Comparison of ENCODE assay signal across 8 cellular contexts in genomic region chr1:15950763-15951295, GRCh38. TPM values are rescaled to one million over a fixed set of nuclear protein-coding genes. Genes with fewer than 3 reads are reported as not detected.
DNase-seq lines count a peak whose midpoint lies in the region; ATAC-seq and TF ChIP-seq lines count a peak whose summit lies in the region.

No MANE protein-coding gene starts in this region.

- H3K9me3 ChIP-seq in sigmoid colon (no peaks in the 10 kb centered on the region), aorta (ENCODE audit: control insufficient read depth, low read length) (no peaks in the 10 kb centered on the region)

- H3K36me3 ChIP-seq in sigmoid colon = peaks cover 0 to 23% (median 2%) of the 10 kb centered on the region in 4 donors
- H3K36me3 ChIP-seq in aorta (ENCODE audit: control insufficient read depth in 1 of 2, insufficient read depth in 2 of 2, low read length in 1 of 2) = no peaks in the 10 kb centered on the region

- no peak for TF ChIP-seq POLR2A in sigmoid colon (IDR thresholded peaks at IDR 0.05)

- H3K4me3 ChIP-seq in dorsolateral prefrontal cortex = peak overlapping the region in 1 of 59 donors; percentile 34
- H3K4me3 ChIP-seq in sigmoid colon = no peak overlapping the region
- H3K4me3 ChIP-seq in aorta (ENCODE audit: low read length in 2 of 2) = no peak overlapping the region

- CTCF ChIA-PET in GM10248 (lab: Yijun Ruan, JAX) = interaction anchor here (0.9 to 3.0 kb wide), 5 partner anchors 8 to 159 kb away, joined by 3 to 9 read pairs (median 5); partner anchors contain the start of gene ZBTB17

- no peaks in the 10 kb centered on the region for H3K27me3 ChIP-seq in dorsolateral prefrontal cortex
- H3K27me3 ChIP-seq in sigmoid colon = no peaks in the 10 kb centered on the region
- H3K27me3 ChIP-seq in aorta (ENCODE audit: control insufficient read depth in 1 of 2, insufficient read depth in 2 of 2, low read length in 1 of 2) = no peaks in the 10 kb centered on the region

- no peak for TF ChIP-seq CTCF in GM10248 (IDR thresholded peaks at IDR 0.05; ENCODE audit: control extremely low read depth, extremely low read depth, low read depth, missing control alignments)
- no peak for TF ChIP-seq CTCF in dorsolateral prefrontal cortex (IDR thresholded peaks at IDR 0.05 in 54 of 56, conservative IDR thresholded peaks at IDR 0.05 in 2 of 56; ENCODE audit: low read depth in 1 of 56, partially characterized antibody in 56 of 56)
- TF ChIP-seq CTCF in sigmoid colon (IDR thresholded peaks at IDR 0.05) = no peak

- intact Hi-C loops in dorsolateral prefrontal cortex (cut with DNase I) = loop anchor here in 1 of 2 donors (1.0 kb wide), 1 partner anchor 14 kb away; no protein-coding TSS in a partner anchor
- intact Hi-C loops in sigmoid colon (cut with DNase I) = no loop called here
- intact Hi-C loops in aorta (cut with DNase I) = loop anchor here in 1 of 2 donors (5.0 kb wide), 1 partner anchor 149 kb away; no protein-coding TSS in a partner anchor

- 57 to 69% methylated on average over 10 of the region's 10 CpGs for WGBS in sigmoid colon, 2 donors
- 23 to 24% methylated on average over 10 of the region's 10 CpGs for WGBS in aorta, 2 donors

- H3K27ac ChIP-seq in dorsolateral prefrontal cortex = peak overlapping the region; percentile 43 to 96 (median 90)
- peak overlapping the region; percentile 78 to 96 (median 89) for H3K27ac ChIP-seq in sigmoid colon
- peak overlapping the region; percentile 96 to 99 for H3K27ac ChIP-seq in aorta (ENCODE audit: low read depth in 1 of 2, low read length in 2 of 2)

- peak; percentile 21 for DNase-seq in GM10248 (ENCODE audit: extremely low spot score)
- DNase-seq in activated CD4-positive, alpha-beta T cell treated with anti-CD3 and anti-CD28 coated beads, Interleukin-2, amount 50 U/mL, for 1 hour = peak; percentile 73
- peak in 1 of 10 donors; percentile 41 for DNase-seq in dorsolateral prefrontal cortex
- peak; percentile 81 for DNase-seq in sigmoid colon
- DNase-seq in aorta = peak; percentile 86 to 93
- DNase-seq in kidney glomerular epithelial cell (lab: John Stamatoyannopoulos, UW) = no peak
- no peak for DNase-seq in NCI-H1417 treated with DMSO at 0.1 percent for 48 hours (lab: John Stamatoyannopoulos, UW)

- no peak for TF ChIP-seq EP300 in sigmoid colon (IDR thresholded peaks at IDR 0.05)

- POLR2A ChIA-PET in GM10248 (lab: Yijun Ruan, JAX) = no interaction called here

- ATAC-seq in aorta (ENCODE audit: low FRiP score) (peak; percentile 12), HG02798 (IDR thresholded peaks at IDR 0.05; ENCODE audit: poor library complexity, unreplicated experiment) (no peak)

- peaks cover 0 to 74% (median 65%) of the 10 kb centered on the region in 4 donors for H3K4me1 ChIP-seq in sigmoid colon
- H3K4me1 ChIP-seq in aorta (ENCODE audit: control insufficient read depth in 1 of 2, insufficient read depth in 2 of 2, low read length in 2 of 2) = peaks cover 0 to 6% of the 10 kb centered on the region in 2 donors

RNA-seq across cellular contexts. Expression of gene ZBTB17, which starts 25.1 kb away (rescaled TPM):
- total RNA-seq in dorsolateral prefrontal cortex (10 to 100 TPM; 29.3 to 71.4 (median 45.9) TPM), sigmoid colon (10 to 100 TPM; 22.1 to 38.5 (median 26.5) TPM), aorta (10 to 100 TPM; 42.3 to 55.5 TPM)
- polyA plus RNA-seq in sigmoid colon (10 to 100 TPM; 17.4 to 38.7 (median 18.3) TPM), aorta (100 to 1,000 TPM in 1 of 2 donors, 10 to 100 TPM in 1; 15.0 to 134 TPM)

RNA-seq across cellular contexts. Expression of gene SRARP, which starts 53.2 kb away (rescaled TPM):
- total RNA-seq in dorsolateral prefrontal cortex = 10 to 100 TPM in 12 of 120 experiments, 1 to 10 TPM in 108; 2.1 to 17.6 (median 5.9) TPM
- not detected for total RNA-seq in sigmoid colon
- under 1 TPM in 1 of 3 donors, not detected in 2; under 0.01 TPM for polyA plus RNA-seq in sigmoid colon
- not detected for total RNA-seq in aorta
- polyA plus RNA-seq in aorta = not detected

Comparison
In these comparisons a context has a peak if more than half of its experiments do, and no peak if none do; other contexts are left out.
1. DNase-seq: peak in GM10248 (single experiment), activated CD4-positive, alpha-beta T cell treated with anti-CD3 and anti-CD28 coated beads, Interleukin-2, amount 50 U/mL, for 1 hour (single experiment), sigmoid colon (single experiment) and aorta (2 of 2); none in kidney glomerular epithelial cell (single experiment) and NCI-H1417 treated with DMSO at 0.1 percent for 48 hours (single experiment).
2. Peak in every context shown above with its lines, with median percentiles within 50 percentile points of each other: H3K27ac ChIP-seq.